Comparison of ENCODE assay signal across 1 cellular context in the genomic region with DNA sequence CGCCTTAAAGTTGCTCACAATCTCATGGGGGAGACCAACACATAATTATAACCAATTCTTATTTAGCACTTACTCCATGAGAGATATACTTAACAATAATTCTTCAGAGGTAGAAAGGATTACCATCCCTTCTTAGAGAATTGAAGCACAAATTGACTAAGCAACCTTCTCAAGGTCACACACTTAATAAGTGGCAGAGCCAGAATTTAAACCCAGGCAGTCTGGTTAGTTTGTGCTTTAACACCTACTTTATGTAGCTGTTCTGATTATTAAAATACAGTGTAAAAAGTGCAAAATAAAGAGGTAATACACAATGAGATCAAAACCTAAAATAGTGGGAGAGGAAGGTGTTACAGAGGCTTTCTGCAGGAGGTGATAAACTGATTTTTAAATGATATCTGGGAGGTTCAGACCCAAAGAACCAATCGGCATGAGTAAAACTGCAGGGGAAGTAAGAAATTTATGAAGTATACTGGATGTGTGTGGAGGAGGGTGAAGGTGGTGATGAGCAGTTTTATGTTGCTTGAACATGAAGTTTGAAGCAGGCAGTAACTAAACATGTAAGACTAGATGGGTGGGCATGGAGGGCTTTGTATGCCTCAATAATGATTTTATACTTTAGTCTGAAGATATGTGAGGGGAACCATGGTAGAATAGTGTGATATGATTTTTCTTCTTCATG.
TF ChIP-seq lines count a peak whose summit lies in the region.

No MANE protein-coding gene starts in this region.

TF ChIP-seq in GM12878, 131 proteins besides CTCF, POLR2A, EP300 and RAD21:
- TF ChIP-seq, protein P1, sequence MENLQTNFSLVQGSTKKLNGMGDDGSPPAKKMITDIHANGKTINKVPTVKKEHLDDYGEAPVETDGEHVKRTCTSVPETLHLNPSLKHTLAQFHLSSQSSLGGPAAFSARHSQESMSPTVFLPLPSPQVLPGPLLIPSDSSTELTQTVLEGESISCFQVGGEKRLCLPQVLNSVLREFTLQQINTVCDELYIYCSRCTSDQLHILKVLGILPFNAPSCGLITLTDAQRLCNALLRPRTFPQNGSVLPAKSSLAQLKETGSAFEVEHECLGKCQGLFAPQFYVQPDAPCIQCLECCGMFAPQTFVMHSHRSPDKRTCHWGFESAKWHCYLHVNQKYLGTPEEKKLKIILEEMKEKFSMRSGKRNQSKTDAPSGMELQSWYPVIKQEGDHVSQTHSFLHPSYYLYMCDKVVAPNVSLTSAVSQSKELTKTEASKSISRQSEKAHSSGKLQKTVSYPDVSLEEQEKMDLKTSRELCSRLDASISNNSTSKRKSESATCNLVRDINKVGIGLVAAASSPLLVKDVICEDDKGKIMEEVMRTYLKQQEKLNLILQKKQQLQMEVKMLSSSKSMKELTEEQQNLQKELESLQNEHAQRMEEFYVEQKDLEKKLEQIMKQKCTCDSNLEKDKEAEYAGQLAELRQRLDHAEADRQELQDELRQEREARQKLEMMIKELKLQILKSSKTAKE (IDR thresholded peaks at IDR 0.05; ENCODE audit: low read depth, poor library complexity, severe bottlenecking) = no peak
- 0 out of 2 replicates have a peak, but pooled peaks have one; percentile 15 for TF ChIP-seq POLR2AphosphoS2 (IDR thresholded peaks at IDR 0.05; ENCODE audit: low read depth, low read length)
